20 cellular contexts compared by ENCODE assay signal in the genomic region with DNA sequence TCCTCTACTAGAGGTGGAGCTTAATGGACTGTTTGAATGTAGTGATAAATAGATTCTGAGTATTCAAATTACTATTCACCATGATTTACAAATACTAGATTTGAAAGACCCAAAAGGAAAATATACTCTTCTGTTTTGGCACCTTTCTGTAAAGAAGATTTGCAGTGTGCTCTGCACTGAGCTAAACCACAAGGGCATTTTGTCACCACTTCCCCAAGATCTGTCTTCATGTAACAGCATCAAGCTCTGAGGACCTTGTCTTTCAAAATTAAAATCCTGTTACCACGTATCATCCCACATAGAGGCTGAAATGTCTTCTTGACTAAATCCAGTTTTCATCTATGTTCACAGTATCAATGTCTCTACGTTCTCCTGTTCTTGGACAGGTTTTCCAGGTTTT. TPM values are rescaled to one million over a fixed set of nuclear protein-coding genes. Genes with fewer than 3 reads are reported as not detected.
DNase-seq lines count a peak whose midpoint lies in the region; ATAC-seq, FAIRE-seq and TF ChIP-seq lines count a peak whose summit lies in the region.
"Had no signal": no experiment of that assay in that cellular context is flagged by ENCODE, and none has a peak within 500 bp of the region (broad histone marks: within the 10 kb centered on the region; RNA-seq: fewer than 3 reads in every experiment).

No MANE protein-coding gene starts in this region.

- H2BK120ac ChIP-seq in H1 (replicated peaks; ENCODE audit: low read depth, low read length): no peak overlapping the region

- H3K36me3 ChIP-seq in HEK293 (ENCODE audit: control insufficient read depth in 2 of 2, insufficient read depth in 1 of 2, low read length in 2 of 2) (no peaks in the 10 kb centered on the region), H1 (ENCODE audit: control insufficient read depth in 2 of 4, insufficient read depth in 4 of 4, low read length in 3 of 4) (no peaks in the 10 kb centered on the region), prostate gland (no peaks in the 10 kb centered on the region)

- DNase-seq in GDM1 (lab: John Stamatoyannopoulos, UW) (peak; percentile 14), OCI-M1 (lab: John Stamatoyannopoulos, UW) (peak; percentile 48), H1 (ENCODE audit: low read depth in 1 of 2, low spot score in 2 of 2) (no peak), prostate gland (ENCODE audit: low spot score) (no peak), omental fat pad (ENCODE audit: low spot score) (no peak), NCI-H146 treated with DMSO at 0.1 percent for 48 hours (lab: John Stamatoyannopoulos, UW; ENCODE audit: unreplicated experiment) (no peak)
- DNase-seq: CD8-positive, alpha-beta T cell; COR-L47; DMS153; DND-41; GF-D8; HCEC 1CT had no signal

- H3K9me3 ChIP-seq in HEK293 (ENCODE audit: control insufficient read depth, insufficient read depth, low read depth, low read length) (no peaks in the 10 kb centered on the region), H1 (ENCODE audit: insufficient read depth in 2 of 2, low read depth in 1 of 2, low read length in 1 of 2) (no peaks in the 10 kb centered on the region), prostate gland (no peaks in the 10 kb centered on the region)

- no peak overlapping the region for H3K9ac ChIP-seq in H1 (replicated peaks in 1 of 4; ENCODE audit: extremely low read depth in 1 of 4, low read depth in 3 of 4, low read length in 3 of 4)
- H3K9ac ChIP-seq: KMS-11 had no signal

- H3K18ac ChIP-seq in H1 (ENCODE audit: extremely low read depth, low read length): no peak overlapping the region

- no peak for ATAC-seq in omental fat pad (ENCODE audit: low FRiP score)
- ATAC-seq: CD8-positive, alpha-beta T cell had no signal

- CTCF ChIA-PET in HEK293 (lab: Yijun Ruan, JAX): interaction anchor here (1.1 kb wide), 1 partner anchor 59 kb away, joined by 3 read pairs; no protein-coding TSS in a partner anchor
- CTCF ChIA-PET in H1 (lab: Charles Lee; ENCODE audit: partially characterized antibody): interaction anchor here (1.1 to 2.2 kb wide), 4 partner anchors 12 to 258 kb away, joined by 3 to 4 read pairs (median 3); no protein-coding TSS in a partner anchor

- H3K4me3 ChIP-seq in HEK293 (ENCODE audit: low read depth, low read length): no peak overlapping the region
- H3K4me3 ChIP-seq in H1 (ENCODE audit: extremely low read depth in 1 of 4, insufficient read depth in 2 of 4, low read depth in 3 of 4, low read length in 4 of 4): no peak overlapping the region
- no peak overlapping the region for H3K4me3 ChIP-seq in prostate gland

- H2BK20ac ChIP-seq in H1 (ENCODE audit: low read length): no peak overlapping the region

- no peak overlapping the region for H4K5ac ChIP-seq in H1 (ENCODE audit: insufficient read length, low read depth, low read length)

- no peak overlapping the region for H3K4ac ChIP-seq in H1 (replicated peaks; ENCODE audit: insufficient read length, low read depth, low read length)

- H3K79me2 ChIP-seq in H1 (ENCODE audit: control insufficient read depth in 1 of 2, insufficient read depth in 2 of 2, low read length in 2 of 2): no peaks in the 10 kb centered on the region

- TF ChIP-seq EP300 in H1 (IDR thresholded peaks at IDR 0.05; ENCODE audit: borderline replicate concordance in 1 of 2, low read depth in 2 of 2, low read length in 2 of 2): no peak

- H3K4me2 ChIP-seq in H1 (ENCODE audit: insufficient read depth in 1 of 2, low read depth in 2 of 2, low read length in 2 of 2): no peak overlapping the region
- H3K4me2 ChIP-seq: KMS-11 had no signal

- no peak overlapping the region for H3K27ac ChIP-seq in HEK293 (ENCODE audit: extremely low read depth, low read depth, low read length)
- no peak overlapping the region for H3K27ac ChIP-seq in H1 (ENCODE audit: low read depth, low read length)
- H3K27ac ChIP-seq in prostate gland: no peak overlapping the region
- H3K27ac ChIP-seq: 22Rv1, KMS-11 had no signal

- H3K23ac ChIP-seq in H1 (ENCODE audit: insufficient read length): no peak overlapping the region

- H2AK5ac ChIP-seq in H1 (ENCODE audit: low read depth, low read length): no peak overlapping the region

- H3K23me2 ChIP-seq in H1 (ENCODE audit: low read depth, low read length): no peaks in the 10 kb centered on the region

- no peaks in the 10 kb centered on the region for H3K4me1 ChIP-seq in HEK293 (ENCODE audit: control insufficient read depth, insufficient read depth, low read length)
- no peaks in the 10 kb centered on the region; a peak in 1 of 7 replicates for H3K4me1 ChIP-seq in H1 (replicated peaks in 1 of 4; ENCODE audit: control insufficient read depth in 3 of 4, insufficient read depth in 4 of 4, low read length in 3 of 4)
- H3K4me1 ChIP-seq in prostate gland (replicated peaks): no peaks in the 10 kb centered on the region

- TF ChIP-seq RAD21 in H1 (IDR thresholded peaks at IDR 0.05 in 1 of 2, conservative IDR thresholded peaks at IDR 0.05 in 1 of 2; ENCODE audit: low read depth in 2 of 2, low read length in 2 of 2): no peak

- no peak overlapping the region for H4K91ac ChIP-seq in H1 (replicated peaks; ENCODE audit: insufficient read length, low read length)

- no peaks in the 10 kb centered on the region for H3K79me1 ChIP-seq in H1 (ENCODE audit: low read depth, low read length)

- no peaks in the 10 kb centered on the region for H4K20me1 ChIP-seq in H1 (replicated peaks in 1 of 2; ENCODE audit: control insufficient read depth in 1 of 2, insufficient read depth in 2 of 2, low read length in 2 of 2)

- TF ChIP-seq CTCF in HEK293 (tag by site-specific recombination; IDR thresholded peaks at IDR 0.05) (no peak), H1 (IDR thresholded peaks at IDR 0.05; ENCODE audit: control extremely low read depth in 1 of 3, insufficient read depth in 1 of 3, low read depth in 1 of 3, low read length in 3 of 3) (no peak), prostate gland (IDR thresholded peaks at IDR 0.05) (no peak), omental fat pad (IDR thresholded peaks at IDR 0.05) (no peak)

- 96% methylated on average over 2 of the region's 2 CpGs; no CpG with 5 or more reads in 1 of the 2 experiments for WGBS in H1 (ENCODE audit: extremely low coverage in 1 of 2, insufficient coverage in 1 of 2, insufficient read length in 1 of 2, insufficient replicate concordance in 2 of 2, low coverage in 1 of 2, low lambda C conversion rate in 2 of 2, missing lambda C conversion rate in 1 of 2), 2 experiments
- WGBS in prostate gland: 72% methylated on average over 2 of the region's 2 CpGs

- H2BK15ac ChIP-seq in H1 (ENCODE audit: low read length): no peak overlapping the region

- H2BK5ac ChIP-seq in H1 (ENCODE audit: low read depth, low read length): no peak overlapping the region

- intact Hi-C loops in prostate gland (cut with DNase I): no loop called here

- no peak overlapping the region for H4K8ac ChIP-seq in H1 (ENCODE audit: extremely low read depth, insufficient read depth, low read length)

- H2AFZ ChIP-seq in H1 (ENCODE audit: low read length): 0 out of 2 replicates have a peak overlapping the region, but pooled peaks have one; percentile 8

- H2BK12ac ChIP-seq in H1 (ENCODE audit: low read depth, low read length): no peak overlapping the region

- TF ChIP-seq POLR2A in H1 (IDR thresholded peaks at IDR 0.05; ENCODE audit: control extremely low read depth in 1 of 2, low read depth in 2 of 2, low read length in 2 of 2): no peak
- no peak for TF ChIP-seq POLR2A in prostate gland (IDR thresholded peaks at IDR 0.05)

- POLR2A ChIA-PET in HEK293 (lab: Yijun Ruan, JAX): no interaction called here
- POLR2A ChIA-PET in H1 (lab: Charles Lee; ENCODE audit: partially characterized antibody): no interaction called here

- H3K56ac ChIP-seq in H1 (replicated peaks; ENCODE audit: insufficient read length, low read depth, low read length): no peak overlapping the region

- no peaks in the 10 kb centered on the region for H3K27me3 ChIP-seq in H1 (replicated peaks in 1 of 4; ENCODE audit: control insufficient read depth in 3 of 4, extremely low read depth in 1 of 4, insufficient read depth in 3 of 4, low read length in 3 of 4)
- no peaks in the 10 kb centered on the region for H3K27me3 ChIP-seq in prostate gland (replicated peaks; ENCODE audit: insufficient read depth)

- FAIRE-seq in H1 (lab: Jason Lieb, UNC): no peak
- FAIRE-seq: D721Med had no signal

- no peak overlapping the region for H3K14ac ChIP-seq in H1 (ENCODE audit: insufficient read length)

TF ChIP-seq in HEK293, 187 proteins besides CTCF, POLR2A, EP300 and RAD21:
- TF ChIP-seq ZNF677 (tag by site-specific recombination; IDR thresholded peaks at IDR 0.05) (0 out of 2 replicates have a peak, but pooled peaks have one; percentile 41), ZNF426 (tag by site-specific recombination; IDR thresholded peaks at IDR 0.05) (no peak)

RNA-seq across cellular contexts. Expression of a gene that starts 3.3 kb away (rescaled TPM):
- not detected in 2 replicates for total RNA-seq in H1 (2021; fragmentation: NEBNext Ultra II Directional; extraction: Animal tissue kit (Norgen Biotek cat#: 25700))
- not detected in 2 replicates for polyA plus RNA-seq in H1 (2011; rRNA removed)
- polyA plus RNA-seq in H1 (2011; cell fraction: cytosol; rRNA removed): not detected
- polyA plus RNA-seq in H1 (2011; cell fraction: nucleus; rRNA removed): not detected
- polyA plus RNA-seq in H1 (2012, experiment 1 of 2): not detected in 4 replicates
- polyA plus RNA-seq in H1 (2012, experiment 2 of 2): not detected
- not detected for polyA plus RNA-seq in H1 (2013, experiment 1 of 2)
- not detected for polyA plus RNA-seq in H1 (2013, experiment 2 of 2)
- not detected in 2 replicates for polyA minus RNA-seq in H1 (2011; rRNA and poly(A)+ RNA removed)
- polyA minus RNA-seq in H1 (2011; cell fraction: cytosol; rRNA and poly(A)+ RNA removed): not detected
- polyA minus RNA-seq in H1 (2011; cell fraction: nucleus; rRNA and poly(A)+ RNA removed): not detected
- total RNA-seq in prostate gland: 10 to 100 TPM in 1 of 2 donors, not detected in 1; 12.4 TPM
- not detected for total RNA-seq in omental fat pad
- total RNA-seq: A673; CD8-positive, alpha-beta T cell; H4 had no signal
- polyA plus RNA-seq: BJ, CD14-positive monocyte had no signal

RNA-seq across cellular contexts. Expression of a gene that starts 46.2 kb away (rescaled TPM):
- not detected in 2 replicates for total RNA-seq in H1 (2021; fragmentation: NEBNext Ultra II Directional; extraction: Animal tissue kit (Norgen Biotek cat#: 25700))
- polyA plus RNA-seq in H1 (2011; rRNA removed): not detected in 2 replicates
- not detected for polyA plus RNA-seq in H1 (2011; cell fraction: cytosol; rRNA removed)
- polyA plus RNA-seq in H1 (2011; cell fraction: nucleus; rRNA removed): not detected
- polyA plus RNA-seq in H1 (2012, experiment 1 of 2): not detected in 4 replicates
- polyA plus RNA-seq in H1 (2012, experiment 2 of 2): not detected
- not detected for polyA plus RNA-seq in H1 (2013, experiment 1 of 2)
- polyA plus RNA-seq in H1 (2013, experiment 2 of 2): not detected
- polyA minus RNA-seq in H1 (2011; rRNA and poly(A)+ RNA removed): not detected in 2 replicates
- not detected for polyA minus RNA-seq in H1 (2011; cell fraction: cytosol; rRNA and poly(A)+ RNA removed)
- not detected for polyA minus RNA-seq in H1 (2011; cell fraction: nucleus; rRNA and poly(A)+ RNA removed)
- total RNA-seq in prostate gland (under 1 TPM; 0.28 to 0.55 TPM), omental fat pad (not detected)
- total RNA-seq: A673; CD8-positive, alpha-beta T cell; H4 had no signal
- polyA plus RNA-seq: BJ, CD14-positive monocyte had no signal

Comparison
In these comparisons a context has a peak if more than half of its experiments do, and no peak if none do; other contexts are left out.
1. DNase-seq: peak in GDM1 (single experiment) and OCI-M1 (single experiment); none in H1 (0 of 2), prostate gland (single experiment), omental fat pad (single experiment) and NCI-H146 treated with DMSO at 0.1 percent for 48 hours (single experiment).